Comparison of ENCODE assay signal across 24 cellular contexts in genomic region chr9:73714294-73714693, GRCh38.
DNase-seq lines count a peak whose midpoint lies in the region; ATAC-seq and TF ChIP-seq lines count a peak whose summit lies in the region.
"Had no signal": no experiment of that assay in that cellular context is flagged by ENCODE, and none has a peak within 500 bp of the region (broad histone marks: within the 10 kb centered on the region; RNA-seq: fewer than 3 reads in every experiment).

No MANE protein-coding gene starts in this region.

- H3K79me1 ChIP-seq in mesenchymal stem cell (replicated peaks; ENCODE audit: low read length, poor library complexity, severe bottlenecking), result no peaks in the 10 kb centered on the region

- TF ChIP-seq CTCF in RWPE2 (IDR thresholded peaks at IDR 0.05; ENCODE audit: poor library complexity, severe bottlenecking), result no peak
- no peak for TF ChIP-seq CTCF in epithelial cell of proximal tubule (conservative IDR thresholded peaks at IDR 0.05; ENCODE audit: low read depth, low read length)

- no peak overlapping the region for H2AK5ac ChIP-seq in mesenchymal stem cell (ENCODE audit: low read length, severe bottlenecking)

- no peak overlapping the region for H2AFZ ChIP-seq in mesenchymal stem cell (ENCODE audit: low read depth, low read length)
- H2AFZ ChIP-seq: hepatocyte had no signal

- H2BK120ac ChIP-seq in mesenchymal stem cell (ENCODE audit: low read depth, low read length), result no peak overlapping the region

- H3K18ac ChIP-seq in mesenchymal stem cell (ENCODE audit: low read depth in 1 of 2, low read length in 2 of 2), result no peak overlapping the region

- H3K4me1 ChIP-seq in RWPE2 (ENCODE audit: insufficient read depth, poor library complexity, severe bottlenecking) (peaks cover 15% of the 10 kb centered on the region), mesenchymal stem cell (ENCODE audit: control insufficient read depth, insufficient read depth, low read depth, low read length) (no peaks in the 10 kb centered on the region)
- H3K4me1 ChIP-seq: ascending aorta, psoas muscle had no signal

- H3K4me2 ChIP-seq in mesenchymal stem cell (ENCODE audit: low read length, poor library complexity, severe bottlenecking), result no peak overlapping the region
- H3K4me2 ChIP-seq: hepatocyte had no signal

- no CpG with 5 or more reads among the region's 1 CpG for WGBS in mesenchymal stem cell

- no peak overlapping the region for H2BK12ac ChIP-seq in mesenchymal stem cell (ENCODE audit: low read length in 2 of 2)

- ATAC-seq in RWPE2 (ENCODE audit: low read depth) (peak; percentile 92), HG03139 (IDR thresholded peaks at IDR 0.05; ENCODE audit: unreplicated experiment) (no peak), GM21390 (IDR thresholded peaks at IDR 0.05; ENCODE audit: unreplicated experiment) (no peak), HG03025 (IDR thresholded peaks at IDR 0.05; ENCODE audit: low FRiP score, unreplicated experiment) (no peak)
- ATAC-seq: psoas muscle; stimulated activated memory B cell treated with anti-CD40 and anti-IgM and Interleukin-4, amounts not matched to agents 10 μg/mL and 1 μg/mL and 100 μg/mL, for 72 hours had no signal

- H3K9me3 ChIP-seq in RWPE2 (ENCODE audit: severe bottlenecking) (no peaks in the 10 kb centered on the region), mesenchymal stem cell (ENCODE audit: control insufficient read depth, low read length) (no peaks in the 10 kb centered on the region)
- H3K9me3 ChIP-seq: ascending aorta, psoas muscle had no signal

- H4K91ac ChIP-seq in mesenchymal stem cell (ENCODE audit: low read length), result no peak overlapping the region

- no peak overlapping the region for H3K9ac ChIP-seq in mesenchymal stem cell (ENCODE audit: low read length)

- H2BK15ac ChIP-seq in mesenchymal stem cell (ENCODE audit: low read depth, poor library complexity, severe bottlenecking), result no peak overlapping the region

- no peak overlapping the region for H3K14ac ChIP-seq in mesenchymal stem cell (ENCODE audit: low read length in 2 of 2)

- H3K27ac ChIP-seq in RWPE2 (ENCODE audit: poor library complexity, severe bottlenecking) (peak overlapping the region; percentile 36), mesenchymal stem cell (ENCODE audit: low read length, poor library complexity, severe bottlenecking) (no peak overlapping the region)
- H3K27ac ChIP-seq: ascending aorta, hepatocyte, psoas muscle, skin epidermis had no signal

- H3K27me3 ChIP-seq in RWPE2 (ENCODE audit: insufficient read depth, poor library complexity, severe bottlenecking) (no peaks in the 10 kb centered on the region), mesenchymal stem cell (ENCODE audit: control insufficient read depth in 1 of 2, insufficient read depth in 1 of 2, low read length in 2 of 2) (no peaks in the 10 kb centered on the region)
- H3K27me3 ChIP-seq: ascending aorta, hepatocyte had no signal

- no peak overlapping the region for H2BK5ac ChIP-seq in mesenchymal stem cell (ENCODE audit: low read depth, low read length, poor library complexity, severe bottlenecking)

- peak; percentile 81 for DNase-seq in HCEC 1CT
- no peak for DNase-seq in RWPE2 (ENCODE audit: low spot score)
- peak; percentile 44 for DNase-seq in epithelial cell of proximal tubule (ENCODE audit: low read depth)
- DNase-seq in mesenchymal stem cell, result peak; percentile 1
- no peak for DNase-seq in NCI-H187 treated with DMSO at 0.1 percent for 48 hours (lab: John Stamatoyannopoulos, UW)
- DNase-seq: activated CD4-positive, alpha-beta T cell treated with anti-CD3 and anti-CD28 coated beads for 1 hour; activated naive CD4-positive, alpha-beta T cell treated with anti-CD3 and anti-CD28 coated beads for 36 hours; activated T-cell treated with anti-CD3 and anti-CD28 coated beads, Interleukin-2, amount 50 U/mL, for 48 hours; GDM1; Kasumi-1; NCI-H1092 treated with DMSO at 0.1 percent for 48 hours; NCI-H2029 treated with DMSO at 0.1 percent for 48 hours; NCI-H82; psoas muscle; SHP77 treated with DMSO at 0.1 percent for 48 hours; stimulated activated CD4-positive, alpha-beta T cell treated with anti-CD3 and anti-CD28 coated beads, Interleukin-1b, Interleukin-23, amount 100 ng/mL, for 48 hours had no signal

- no peaks in the 10 kb centered on the region for H3K36me3 ChIP-seq in RWPE2 (ENCODE audit: low read depth)
- H3K36me3 ChIP-seq in mesenchymal stem cell (ENCODE audit: control insufficient read depth in 1 of 2, insufficient read depth in 2 of 2, low read depth in 1 of 2, low read length in 2 of 2), result no peaks in the 10 kb centered on the region
- H3K36me3 ChIP-seq: ascending aorta had no signal

- H4K8ac ChIP-seq in mesenchymal stem cell (ENCODE audit: low read length), result no peak overlapping the region

- no peak overlapping the region for H3K23ac ChIP-seq in mesenchymal stem cell (ENCODE audit: low read length in 2 of 2)

- H3K4me3 ChIP-seq in RWPE2 (ENCODE audit: severe bottlenecking) (no peak overlapping the region), epithelial cell of proximal tubule (ENCODE audit: low read depth, low read length) (no peak overlapping the region), mesenchymal stem cell (ENCODE audit: insufficient read depth in 1 of 2, low read depth in 1 of 2, low read length in 2 of 2) (no peak overlapping the region)
- H3K4me3 ChIP-seq: ascending aorta, hepatocyte, lung, psoas muscle, skin epidermis had no signal

- H3K4ac ChIP-seq in mesenchymal stem cell (ENCODE audit: low read depth in 1 of 2, low read length in 2 of 2), result no peak overlapping the region

Comparison
In these comparisons a context has a peak if more than half of its experiments do, and no peak if none do; other contexts are left out.
1. DNase-seq: peak in HCEC 1CT (single experiment), epithelial cell of proximal tubule (single experiment) and mesenchymal stem cell (single experiment); none in RWPE2 (single experiment) and NCI-H187 treated with DMSO at 0.1 percent for 48 hours (single experiment).